ENCODE assay signal across 14 cellular contexts in the genomic region with DNA sequence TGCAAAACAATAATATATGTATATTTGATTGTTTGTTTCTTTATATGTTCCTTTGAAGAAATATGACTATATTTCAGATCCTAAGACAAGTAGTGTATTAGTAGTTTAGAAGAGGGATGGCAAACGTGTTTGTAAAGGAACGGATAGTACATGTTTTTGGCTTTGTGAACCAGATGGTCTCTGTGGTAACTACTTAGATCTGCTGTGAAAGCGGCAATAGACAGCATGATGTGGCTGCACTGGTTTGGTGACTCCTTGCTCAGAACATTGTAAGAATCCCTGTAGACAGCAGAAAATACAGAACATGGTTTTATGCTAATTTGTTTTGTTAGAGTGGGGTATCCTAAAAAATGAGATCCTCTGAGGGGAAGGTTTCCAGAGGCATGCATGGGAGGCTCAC. TPM values are rescaled to one million over a fixed set of nuclear protein-coding genes. Genes with fewer than 3 reads are reported as not detected.
DNase-seq lines count a peak whose midpoint lies in the region; ATAC-seq, FAIRE-seq and TF ChIP-seq lines count a peak whose summit lies in the region.
"Had no signal": no experiment of that assay in that cellular context is flagged by ENCODE, and none has a peak within 500 bp of the region (broad histone marks: within the 10 kb centered on the region; RNA-seq: fewer than 3 reads in every experiment).

No MANE protein-coding gene starts in this region.

- H3K9me3 Mint-ChIP-seq in brain: peaks cover 0 to 3% (median 0%) of the 10 kb centered on the region in 5 experiments
- H3K9me3 Mint-ChIP-seq: activated T-cell treated with anti-CD3 and anti-CD28 coated beads, Interleukin-2, amount 50 U/mL, for 4 hours had no signal

- no peak overlapping the region for H3K9ac ChIP-seq in mammary epithelial cell (ENCODE audit: insufficient read depth, low read length)
- H3K9ac ChIP-seq: parathyroid adenoma had no signal

- BruUV-seq in mammary epithelial cell (replicated peaks; lab: Mats Ljungman, UMichigan): no TSS peak

- peaks cover 44% of the 10 kb centered on the region for H3K4me1 Mint-ChIP-seq in brain

- H3K4me1 ChIP-seq in mammary epithelial cell (ENCODE audit: insufficient read depth, low read length) (no peaks in the 10 kb centered on the region), heart left ventricle (peaks cover 0 to 32% (median 21%) of the 10 kb centered on the region in 12 donors)
- H3K4me1 ChIP-seq: parathyroid adenoma had no signal

- H3K9me3 ChIP-seq in mammary epithelial cell (replicated peaks; ENCODE audit: insufficient read depth, low read length): no peaks in the 10 kb centered on the region
- H3K9me3 ChIP-seq in heart left ventricle: no peaks in the 10 kb centered on the region

- H3K79me2 ChIP-seq in mammary epithelial cell (ENCODE audit: insufficient read depth, low read length): peaks cover 29% of the 10 kb centered on the region
- H3K79me2 ChIP-seq: parathyroid adenoma had no signal

- intact Hi-C loops in mammary epithelial cell (cut with micrococcal nuclease) (loop anchor here (10.0 kb wide), 1 partner anchor 127 kb away; no protein-coding TSS in a partner anchor), heart left ventricle (cut with DNase I) (loop anchor here in 4 of 10 donors (5.0 kb wide), 1 partner anchor 60 kb away; the partner anchor contains the start of gene RABGGTB (in 4 of the 4))

- H3K27ac ChIP-seq in mammary epithelial cell (ENCODE audit: insufficient read depth, low read depth, low read length): no peak overlapping the region
- H3K27ac ChIP-seq in heart left ventricle: no peak overlapping the region
- H3K27ac ChIP-seq: parathyroid adenoma had no signal

- DNase-seq in AG10803 (ENCODE audit: low read depth) (peak; percentile 43), GM18507 (ENCODE audit: extremely low spot score, insufficient read length, low read depth) (no peak), NCI-H226 (no peak), mammary epithelial cell (no peak), islet precursor cell (no peak), heart left ventricle (no peak)
- DNase-seq: activated T-cell treated with anti-CD3 and anti-CD28 coated beads, Interleukin-2, amount 50 U/mL, for 4 hours; cerebellar nuclear complex; left colon; NCI-H2227 treated with DMSO at 0.1 percent for 48 hours; stimulated activated CD4-positive, alpha-beta T cell treated with anti-CD3 and anti-CD28 coated beads, Interleukin-4, amount 100 ng/mL, for 1 hour had no signal

- H3K4me3 Mint-ChIP-seq in brain: peak overlapping the region in 4 of 5 experiments; percentile 2 to 97 (median 30)
- H3K4me3 Mint-ChIP-seq: activated T-cell treated with anti-CD3 and anti-CD28 coated beads, Interleukin-2, amount 50 U/mL, for 4 hours had no signal

- dilution Hi-C loops in mammary epithelial cell (cut with HindIII; ENCODE audit: low sequenced_read_pairs): loop anchor here (5.0 kb wide), 1 partner anchor 40 kb away; no protein-coding TSS in a partner anchor

- peaks cover 18% of the 10 kb centered on the region for H3K27me3 Mint-ChIP-seq in brain

- no peak for TF ChIP-seq CTCF in AG10803 (conservative IDR thresholded peaks at IDR 0.05; ENCODE audit: low read length)
- TF ChIP-seq CTCF in brain (conservative IDR thresholded peaks at IDR 0.05): no peak
- TF ChIP-seq CTCF in mammary epithelial cell (conservative IDR thresholded peaks at IDR 0.05 in 1 of 2, IDR thresholded peaks at IDR 0.05 in 1 of 2; ENCODE audit: extremely low read depth in 1 of 2, insufficient read depth in 1 of 2, low read depth in 1 of 2, low read length in 2 of 2): no peak
- TF ChIP-seq CTCF in heart left ventricle (IDR thresholded peaks at IDR 0.05): no peak

- in situ Hi-C loops in mammary epithelial cell (cut with MboI; ENCODE audit: low sequenced_read_pairs in 2 of 2): loop anchor here in 1 of 2 donors (10.0 kb wide), 1 partner anchor 57 kb away; the partner anchor contains the start of gene RABGGTB

- H3K4me3 ChIP-seq in AG10803 (ENCODE audit: low read length): no peak overlapping the region
- no peak overlapping the region for H3K4me3 ChIP-seq in mammary epithelial cell (replicated peaks in 1 of 3; ENCODE audit: insufficient read depth in 1 of 3, low read depth in 2 of 3, low read length in 3 of 3)
- no peak overlapping the region for H3K4me3 ChIP-seq in heart left ventricle

- peak; percentile 65 for FAIRE-seq in GM18507 (lab: Jason Lieb, UNC)

- no peak overlapping the region for H3K4me2 ChIP-seq in mammary epithelial cell (ENCODE audit: insufficient read depth, low read depth, low read length)

- CTCF ChIA-PET in mammary epithelial cell (lab: Charles Lee; ENCODE audit: low non-redundant PET): no interaction called here

- no peaks in the 10 kb centered on the region for H3K27me3 ChIP-seq in mammary epithelial cell (ENCODE audit: insufficient read depth, low read length)
- no peaks in the 10 kb centered on the region for H3K27me3 ChIP-seq in heart left ventricle

- H3K36me3 Mint-ChIP-seq in brain: peaks cover 11% of the 10 kb centered on the region

- no peak overlapping the region for H2AFZ ChIP-seq in mammary epithelial cell (ENCODE audit: low read depth, low read length)
- H2AFZ ChIP-seq: parathyroid adenoma had no signal

- no peaks in the 10 kb centered on the region for H3K36me3 ChIP-seq in mammary epithelial cell (ENCODE audit: insufficient read depth, low read length)
- H3K36me3 ChIP-seq in heart left ventricle: peaks cover 0 to 21% (median 2%) of the 10 kb centered on the region in 9 donors

- TF ChIP-seq POLR2A in heart left ventricle (IDR thresholded peaks at IDR 0.05): no peak

- 88% methylated on average over 3 of the region's 3 CpGs for WGBS in mammary epithelial cell (ENCODE audit: low coverage, missing lambda C conversion rate)
- WGBS in heart left ventricle, 4 donors: 56 to 74% (median 58%) methylated on average over 3 of the region's 3 CpGs

- peak overlapping the region in 2 of 5 experiments; percentile 6 to 10 for H3K27ac Mint-ChIP-seq in brain

- ATAC-seq in HG02973 (IDR thresholded peaks at IDR 0.05; ENCODE audit: unreplicated experiment) (peak; percentile 33), heart left ventricle (no peak)
- ATAC-seq: activated T-cell treated with anti-CD3 and anti-CD28 coated beads, Interleukin-2, amount 50 U/mL, for 4 hours; left colon had no signal

- H4K20me1 ChIP-seq in mammary epithelial cell (ENCODE audit: insufficient read depth, low read length): no peaks in the 10 kb centered on the region

RNA-seq across cellular contexts. Expression of gene ACADM, which starts 3.1 kb away (rescaled TPM):
- polyA plus RNA-seq in brain (ENCODE audit: insufficient read depth, low read depth, low replicate concordance) (29.1 TPM), mammary epithelial cell (12.0 TPM), heart left ventricle (10 to 100 TPM; 45.4 to 85.5 TPM)
- total RNA-seq in mammary epithelial cell (10 to 100 TPM; 24.2 to 24.4 TPM), heart left ventricle (100 to 1,000 TPM; 149 to 371 (median 253) TPM)
- 1.1 TPM for polyA minus RNA-seq in mammary epithelial cell

RNA-seq across cellular contexts. Expression of gene RABGGTB, which starts 58.5 kb away (rescaled TPM):
- polyA plus RNA-seq in brain (ENCODE audit: insufficient read depth, low read depth, low replicate concordance) (28.5 TPM), mammary epithelial cell (42.8 TPM), heart left ventricle (10 to 100 TPM; 43.0 to 63.3 TPM)
- total RNA-seq in mammary epithelial cell (100 to 1,000 TPM in 1 of 2 donors, 10 to 100 TPM in 1; 77.7 to 107 TPM), heart left ventricle (10 to 100 TPM; 30.7 to 67.4 (median 55.1) TPM)
- 75.1 TPM for polyA minus RNA-seq in mammary epithelial cell
